Comparison of ENCODE assay signal across 20 cellular contexts in the genomic region with DNA sequence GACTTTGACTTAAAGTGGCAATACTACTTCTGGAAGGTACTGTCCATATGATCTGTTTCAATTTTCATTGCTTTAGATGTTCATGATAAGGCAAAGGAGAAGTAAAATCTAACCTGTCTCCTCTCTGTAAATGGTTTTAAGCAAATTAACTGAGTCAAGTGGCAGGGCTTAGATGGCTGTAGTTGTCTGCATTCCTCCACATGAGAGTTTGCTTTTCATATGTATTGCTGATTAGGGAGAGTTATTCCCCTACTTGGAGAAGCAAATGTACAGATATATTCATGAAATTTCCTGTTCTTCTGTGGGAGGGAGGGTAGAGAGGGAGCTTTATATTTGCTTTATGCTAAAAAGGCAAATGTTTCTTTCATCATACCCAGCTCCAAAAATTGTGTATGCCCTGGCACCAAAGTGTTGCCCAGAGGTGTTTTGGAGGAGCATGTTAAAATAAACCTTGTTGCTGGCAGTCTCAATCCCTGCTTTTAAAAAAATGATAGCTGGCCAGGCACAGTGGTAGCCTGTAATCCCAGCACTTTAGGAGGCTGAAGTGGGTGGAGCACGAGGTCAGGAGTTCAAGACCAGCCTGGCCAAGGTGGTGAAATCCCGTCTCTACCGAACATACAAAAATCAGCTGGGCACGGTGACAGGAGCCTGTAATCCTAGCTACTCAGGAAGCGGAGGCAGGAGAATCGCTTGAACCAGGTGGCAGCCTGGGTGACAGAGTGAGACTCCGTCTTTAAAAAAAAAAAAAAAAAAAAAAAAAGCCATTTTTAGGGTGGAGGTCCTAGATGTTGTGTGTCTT. TPM values are rescaled to one million over a fixed set of nuclear protein-coding genes. Genes with fewer than 3 reads are reported as not detected.
DNase-seq lines count a peak whose midpoint lies in the region; ATAC-seq, FAIRE-seq and TF ChIP-seq lines count a peak whose summit lies in the region.
"Had no signal": no experiment of that assay in that cellular context is flagged by ENCODE, and none has a peak within 500 bp of the region (broad histone marks: within the 10 kb centered on the region; RNA-seq: fewer than 3 reads in every experiment).

No MANE protein-coding gene starts in this region.

- H3K4me2 ChIP-seq in HepG2 (ENCODE audit: low read depth, low read length), result no peak overlapping the region

- H2AFZ ChIP-seq in HepG2 (ENCODE audit: low read length), result no peak overlapping the region

- H3K36me3 ChIP-seq in right lobe of liver (no peaks in the 10 kb centered on the region), HepG2 (replicated peaks in 1 of 2; ENCODE audit: control insufficient read depth in 1 of 2, insufficient read depth in 2 of 2, low read length in 2 of 2) (peaks cover 1 to 8% of the 10 kb centered on the region in 2 experiments; a peak in 2 of 5 replicates), left lung (no peaks in the 10 kb centered on the region)
- H3K36me3 ChIP-seq: HAP-1 had no signal

- BruUV-seq in HepG2 (replicated peaks; lab: Mats Ljungman, UMichigan), result no TSS peak

- H3K9ac ChIP-seq in HepG2 (ENCODE audit: insufficient read depth, low read depth, low read length), result no peak overlapping the region

- peaks cover 18% of the 10 kb centered on the region for H4K20me1 ChIP-seq in HepG2 (ENCODE audit: insufficient read depth, low read length)

- DNase-seq in NCI-H2029 (lab: John Stamatoyannopoulos, UW) (peak; percentile 2), NCI-H2029 treated with DMSO at 0.1 percent for 48 hours (lab: John Stamatoyannopoulos, UW) (no peak), right lobe of liver (no peak), HepG2 (ENCODE audit: low spot score) (no peak), left lung (no peak), OCI-M1 (lab: John Stamatoyannopoulos, UW) (no peak), epidermal melanocyte (ENCODE audit: insufficient read length, low spot score) (no peak), ecto neural progenitor cell (ENCODE audit: low spot score) (no peak)
- DNase-seq: CD8-positive, alpha-beta T cell; COR-L47; DMS153; DMS79 treated with DMSO at 0.1 percent for 48 hours; EL; GOT3 had no signal

- no peak for TF ChIP-seq POLR2A in right lobe of liver (IDR thresholded peaks at IDR 0.05)
- no peak for TF ChIP-seq POLR2A in HepG2 (IDR thresholded peaks at IDR 0.05; ENCODE audit: insufficient read depth in 1 of 2, low read depth in 2 of 2, low read length in 2 of 2)

- no peak for TF ChIP-seq CTCF in right lobe of liver (IDR thresholded peaks at IDR 0.05)
- no peak for TF ChIP-seq CTCF in HepG2 (CRISPR knock-in tag; IDR thresholded peaks at IDR 0.05)
- TF ChIP-seq CTCF in left lung (IDR thresholded peaks at IDR 0.05), result no peak

- H3K9me3 ChIP-seq in right lobe of liver (no peaks in the 10 kb centered on the region), HepG2 (ENCODE audit: low read length) (no peaks in the 10 kb centered on the region), left lung (no peaks in the 10 kb centered on the region)
- H3K9me3 ChIP-seq: HAP-1 had no signal

- H3K4me1 ChIP-seq in right lobe of liver, result no peaks in the 10 kb centered on the region
- no peaks in the 10 kb centered on the region for H3K4me1 ChIP-seq in HepG2 (ENCODE audit: insufficient read depth, low read length)
- peaks cover 4 to 19% of the 10 kb centered on the region in 2 donors for H3K4me1 ChIP-seq in left lung
- H3K4me1 ChIP-seq: HAP-1 had no signal

- FAIRE-seq in HepG2 (lab: Jason Lieb, UNC), result no peak
- FAIRE-seq: D721Med, G401.6, GM12891 had no signal

- intact Hi-C loops in right lobe of liver (cut with DNase I) (no loop called here), HepG2 (cut with micrococcal nuclease; ENCODE audit: unreplicated experiment) (no loop called here), left lung (cut with DNase I) (no loop called here)

- peaks cover 9% of the 10 kb centered on the region for H3K79me2 ChIP-seq in HepG2 (ENCODE audit: insufficient read depth, low read length)

- H3K4me3 ChIP-seq in right lobe of liver (no peak overlapping the region), HepG2 (replicated peaks in 1 of 3; ENCODE audit: insufficient read depth in 1 of 3, low read depth in 2 of 3, low read length in 3 of 3) (no peak overlapping the region), left lung (no peak overlapping the region)
- H3K4me3 ChIP-seq: HAP-1 had no signal

- ATAC-seq in right lobe of liver (peak in 3 of 4 donors; percentile 11 to 34 (median 19)), HepG2 (no peak), left lung (peak; percentile 62)
- ATAC-seq: CD8-positive, alpha-beta T cell had no signal

- POLR2A ChIA-PET in HepG2 (lab: Yijun Ruan, JAX), result no interaction called here

- CTCF ChIA-PET in HepG2 (lab: Yijun Ruan, JAX; ENCODE audit: low intra/inter-chr PET ratio, low total read pairs), result no interaction called here

- 68% methylated on average over 5 of the region's 7 CpGs for WGBS in right lobe of liver (ENCODE audit: insufficient coverage, low coverage, low lambda C conversion rate, missing lambda C conversion rate)
- 94% methylated on average over 7 of the region's 7 CpGs for whole genome bisulfite sequencing in HepG2 (ENCODE audit: low lambda C conversion rate)

- TF ChIP-seq RAD21 in HepG2 (CRISPR knock-in tag; IDR thresholded peaks at IDR 0.05), result no peak

- in situ Hi-C loops in HepG2 (cut with HindIII; ENCODE audit: extremely low pct_ligation_motif_present, low pct_unique_long_range_greater_than_20kb), result no loop called here

- TF ChIP-seq EP300 in HepG2 (IDR thresholded peaks at IDR 0.05; ENCODE audit: low read depth in 2 of 2, low read length in 2 of 2), result no peak
- no peak for TF ChIP-seq EP300 in HepG2 (CRISPR knock-in tag; IDR thresholded peaks at IDR 0.05; ENCODE audit: borderline replicate concordance)

- no peak overlapping the region for H3K27ac ChIP-seq in right lobe of liver
- no peak overlapping the region for H3K27ac ChIP-seq in HepG2 (ENCODE audit: extremely low read length, insufficient read depth, low read length)
- H3K27ac ChIP-seq in left lung, result no peak overlapping the region
- H3K27ac ChIP-seq: 22Rv1 had no signal

- H3K27me3 ChIP-seq in right lobe of liver (no peaks in the 10 kb centered on the region), HepG2 (ENCODE audit: control insufficient read depth in 1 of 2, insufficient read depth in 2 of 2, low read length in 2 of 2) (no peaks in the 10 kb centered on the region), left lung (no peaks in the 10 kb centered on the region)

TF ChIP-seq in HepG2, 621 proteins besides CTCF, POLR2A, EP300 and RAD21 (continues in another document):
- TF ChIP-seq, protein P1, sequence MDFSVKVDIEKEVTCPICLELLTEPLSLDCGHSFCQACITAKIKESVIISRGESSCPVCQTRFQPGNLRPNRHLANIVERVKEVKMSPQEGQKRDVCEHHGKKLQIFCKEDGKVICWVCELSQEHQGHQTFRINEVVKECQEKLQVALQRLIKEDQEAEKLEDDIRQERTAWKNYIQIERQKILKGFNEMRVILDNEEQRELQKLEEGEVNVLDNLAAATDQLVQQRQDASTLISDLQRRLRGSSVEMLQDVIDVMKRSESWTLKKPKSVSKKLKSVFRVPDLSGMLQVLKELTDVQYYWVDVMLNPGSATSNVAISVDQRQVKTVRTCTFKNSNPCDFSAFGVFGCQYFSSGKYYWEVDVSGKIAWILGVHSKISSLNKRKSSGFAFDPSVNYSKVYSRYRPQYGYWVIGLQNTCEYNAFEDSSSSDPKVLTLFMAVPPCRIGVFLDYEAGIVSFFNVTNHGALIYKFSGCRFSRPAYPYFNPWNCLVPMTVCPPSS (IDR thresholded peaks at IDR 0.05), result no peak
- no peak for TF ChIP-seq JUN (CRISPR knock-in tag; IDR thresholded peaks at IDR 0.05)

RNA-seq across cellular contexts. Expression of a gene that starts 3.5 kb away (rescaled TPM):
- under 1 TPM in 5 of 6 experiments, not detected in 1; 0.06 to 0.53 (median 0.17) TPM for total RNA-seq in right lobe of liver
- not detected in 2 replicates for total RNA-seq in HepG2 (2016; rRNA removed; fragmentation: Illumina TruSeq; extraction: Trizol)
- total RNA-seq in HepG2 (2016; cell fraction: cytosol; rRNA removed; fragmentation: Illumina TruSeq; extraction: Trizol; ENCODE audit: low read depth), result not detected in 2 replicates
- not detected in 2 replicates for total RNA-seq in HepG2 (2016; cell fraction: insoluble cytoplasmic fraction; rRNA removed; fragmentation: Illumina TruSeq; extraction: Trizol)
- not detected in 2 replicates for total RNA-seq in HepG2 (2016; cell fraction: membrane; rRNA removed; fragmentation: Illumina TruSeq; extraction: Trizol)
- total RNA-seq in HepG2 (2016; cell fraction: nucleus; rRNA removed; fragmentation: Illumina TruSeq; extraction: Trizol), result not detected in 2 replicates
- not detected in 2 replicates for polyA plus RNA-seq in HepG2 (2011; rRNA removed)
- polyA plus RNA-seq in HepG2 (2011; cell fraction: cytosol; rRNA removed), result not detected in 2 replicates
- not detected in 2 replicates for polyA plus RNA-seq in HepG2 (2011; cell fraction: nucleus; rRNA removed)
- polyA plus RNA-seq in HepG2 (2012), result 0.03 and 0.08 TPM in 2 replicates
- not detected in 2 replicates for polyA plus RNA-seq in HepG2 (2016; cell fraction: cytosol; fragmentation: Illumina TruSeq; extraction: Trizol; ENCODE audit: low read depth)
- polyA plus RNA-seq in HepG2 (2016; cell fraction: insoluble cytoplasmic fraction; fragmentation: Illumina TruSeq; extraction: Trizol; ENCODE audit: low read depth), result not detected in 2 replicates
- not detected in 2 replicates for polyA plus RNA-seq in HepG2 (2016; cell fraction: membrane; fragmentation: Illumina TruSeq; extraction: Trizol; ENCODE audit: low read depth)
- polyA plus RNA-seq in HepG2 (2016; cell fraction: nucleus; fragmentation: Illumina TruSeq; extraction: Trizol; ENCODE audit: insufficient read depth, low read depth), result not detected in 2 replicates
- not detected in 2 replicates for polyA minus RNA-seq in HepG2 (2011; rRNA and poly(A)+ RNA removed; ENCODE audit: low replicate concordance)
- not detected in 2 replicates for polyA minus RNA-seq in HepG2 (2011; cell fraction: cytosol; rRNA and poly(A)+ RNA removed)
- not detected in 2 replicates for polyA minus RNA-seq in HepG2 (2011; cell fraction: nucleus; rRNA and poly(A)+ RNA removed)
- under 1 TPM; 0.16 to 0.38 TPM for total RNA-seq in left lung
- total RNA-seq: HT-29 had no signal
